8 cellular contexts compared by ENCODE assay signal in genomic region chr12:1634590-1635191, GRCh38. TPM values are rescaled to one million over a fixed set of nuclear protein-coding genes. Genes with fewer than 3 reads are reported as not detected.
A peak's percentile ranks its signal among the peaks of the same experiment; 100 is the strongest.
DNase-seq lines count a peak whose midpoint lies in the region; ATAC-seq and TF ChIP-seq lines count a peak whose summit lies in the region.

No MANE protein-coding gene starts in this region.

- H3K9me3 ChIP-seq in HEK293 (ENCODE audit: control insufficient read depth, insufficient read depth, low read depth, low read length) = no peaks in the 10 kb centered on the region
- no peaks in the 10 kb centered on the region for H3K9me3 ChIP-seq in NT2/D1 (ENCODE audit: insufficient read depth, low read length)
- H3K9me3 ChIP-seq in esophagus muscularis mucosa = no peaks in the 10 kb centered on the region
- no peaks in the 10 kb centered on the region for H3K9me3 ChIP-seq in naive thymus-derived CD4-positive, alpha-beta T cell (ENCODE audit: control insufficient read depth in 2 of 3, low read length in 3 of 3)
- H3K9me3 ChIP-seq in stomach = no peaks in the 10 kb centered on the region

- peaks cover 16 to 23% of the 10 kb centered on the region in 2 donors for H3K36me3 Mint-ChIP-seq in CD14-positive monocyte
- no peaks in the 10 kb centered on the region for H3K36me3 Mint-ChIP-seq in naive thymus-derived CD4-positive, alpha-beta T cell

- intact Hi-C loops in CD14-positive monocyte (cut with micrococcal nuclease) = no loop called here
- intact Hi-C loops in esophagus muscularis mucosa (cut with DNase I) = no loop called here
- intact Hi-C loops in naive thymus-derived CD4-positive, alpha-beta T cell (cut with micrococcal nuclease) = loop anchor here (1.0 to 5.0 kb wide), 4 partner anchors 18 to 308 kb away; no protein-coding TSS in a partner anchor
- intact Hi-C loops in stomach (cut with DNase I; ENCODE audit: low total_unique reads) = loop anchor here (10.0 kb wide), 1 partner anchor 300 kb away; no protein-coding TSS in a partner anchor

- H3K36me3 ChIP-seq in HEK293 (ENCODE audit: control insufficient read depth in 2 of 2, insufficient read depth in 1 of 2, low read length in 2 of 2) (peaks cover 0 to 16% of the 10 kb centered on the region in 2 experiments; a peak in 2 of 3 replicates), NT2/D1 (ENCODE audit: insufficient read depth, insufficient read length, low read length) (peaks cover 58% of the 10 kb centered on the region), esophagus muscularis mucosa (peaks cover 0 to 11% (median 5%) of the 10 kb centered on the region in 4 donors), stomach (peaks cover 0 to 4% (median under 1%) of the 10 kb centered on the region in 4 donors)
- no peaks in the 10 kb centered on the region for H3K36me3 ChIP-seq in naive thymus-derived CD4-positive, alpha-beta T cell (ENCODE audit: control insufficient read depth in 2 of 3, insufficient read depth in 3 of 3, low read length in 3 of 3)

- TF ChIP-seq EP300 in esophagus muscularis mucosa (IDR thresholded peaks at IDR 0.05) = no peak
- no peak for TF ChIP-seq EP300 in stomach (IDR thresholded peaks at IDR 0.05)

- H3K27me3 Mint-ChIP-seq in CD14-positive monocyte (ENCODE audit: low read depth in 3 of 3) = peaks cover 24 to 26% (median 25%) of the 10 kb centered on the region in 3 donors
- H3K27me3 Mint-ChIP-seq in naive thymus-derived CD4-positive, alpha-beta T cell = peaks cover 28 to 61% (median 33%) of the 10 kb centered on the region in 5 donors

- CTCF ChIA-PET in HEK293 (lab: Yijun Ruan, JAX) = interaction anchor here (0.5 to 3.1 kb wide), 35 partner anchors 8 to 1060 kb away, joined by 3 to 40 read pairs (median 4); no protein-coding TSS in a partner anchor
- CTCF ChIA-PET in naive thymus-derived CD4-positive, alpha-beta T cell (lab: Charles Lee) = interaction anchor here (0.6 to 3.2 kb wide), 13 partner anchors 9 to 824 kb away, joined by 3 to 38 read pairs (median 4); no protein-coding TSS in a partner anchor

- no peak for TF ChIP-seq POLR2A in esophagus muscularis mucosa (IDR thresholded peaks at IDR 0.05; ENCODE audit: low read depth)
- no peak for TF ChIP-seq POLR2A in stomach (IDR thresholded peaks at IDR 0.05)

- DNase-seq in CD14-positive monocyte (ENCODE audit: low spot score) (peak; percentile 61), NT2/D1 (ENCODE audit: low read depth, low spot score) (peak; percentile 95), activated T-cell treated with anti-CD3 and anti-CD28 coated beads for 4 hours (peak; percentile 53), esophagus muscularis mucosa (ENCODE audit: extremely low spot score) (peak; percentile 94), stomach (peak; percentile 86)
- DNase-seq in naive thymus-derived CD4-positive, alpha-beta T cell = peak; percentile 21 to 59 (median 44)

- H3K27ac ChIP-seq in HEK293 (ENCODE audit: extremely low read depth, low read depth, low read length) = no peak overlapping the region
- H3K27ac ChIP-seq in esophagus muscularis mucosa (replicated peaks in 1 of 4) = peak overlapping the region; percentile 80 to 93 (median 86)
- no peak overlapping the region for H3K27ac ChIP-seq in naive thymus-derived CD4-positive, alpha-beta T cell (ENCODE audit: low read depth, low read length)
- H3K27ac ChIP-seq in stomach = no peak overlapping the region

- peaks cover 69% of the 10 kb centered on the region for H3K4me1 Mint-ChIP-seq in CD14-positive monocyte
- H3K4me1 Mint-ChIP-seq in naive thymus-derived CD4-positive, alpha-beta T cell = peaks cover 0 to 17% (median 13%) of the 10 kb centered on the region in 7 donors

- H3K27me3 ChIP-seq in NT2/D1 (ENCODE audit: insufficient read depth, insufficient read length) (peaks cover 33% of the 10 kb centered on the region), esophagus muscularis mucosa (no peaks in the 10 kb centered on the region), stomach (peaks cover 0 to 33% (median 15%) of the 10 kb centered on the region in 3 donors)
- peaks cover 0 to 4% of the 10 kb centered on the region in 2 donors for H3K27me3 ChIP-seq in naive thymus-derived CD4-positive, alpha-beta T cell (ENCODE audit: control insufficient read depth in 2 of 2, insufficient read depth in 2 of 2, low read length in 2 of 2)

- peaks cover 2 to 10% (median 4%) of the 10 kb centered on the region in 7 donors for H3K9me3 Mint-ChIP-seq in CD14-positive monocyte
- H3K9me3 Mint-ChIP-seq in naive thymus-derived CD4-positive, alpha-beta T cell = peaks cover 0 to 2% (median 0%) of the 10 kb centered on the region in 11 donors

- 32% methylated on average over 15 of the region's 16 CpGs for WGBS in esophagus muscularis mucosa
- 34 to 58% (median 41%) methylated on average over 10 to 16 of the region's 16 CpGs for WGBS in stomach, 5 donors

- TF ChIP-seq CTCF in CD14-positive monocyte (IDR thresholded peaks at IDR 0.05) (peak; percentile 85), HEK293 (tag by site-specific recombination; IDR thresholded peaks at IDR 0.05) (peak; percentile 56), esophagus muscularis mucosa (IDR thresholded peaks at IDR 0.05) (peak; percentile 80 to 87 (median 85)), stomach (IDR thresholded peaks at IDR 0.05) (peak in 5 of 7 experiments; percentile 44 to 73 (median 70))

- peak overlapping the region in 6 of 7 donors; percentile 32 to 85 (median 82) for H3K27ac Mint-ChIP-seq in CD14-positive monocyte
- no peak overlapping the region for H3K27ac Mint-ChIP-seq in naive thymus-derived CD4-positive, alpha-beta T cell

- peak; percentile 71 for ATAC-seq in naive thymus-derived CD4-positive, alpha-beta T cell
- no peak for ATAC-seq in GM18870 (IDR thresholded peaks at IDR 0.05; ENCODE audit: unreplicated experiment)

- H3K4me3 ChIP-seq in HEK293 (ENCODE audit: low read depth, low read length) (no peak overlapping the region), NT2/D1 (ENCODE audit: insufficient read length, low read depth) (no peak overlapping the region), esophagus muscularis mucosa (peak overlapping the region in 1 of 4 donors; percentile 16), stomach (no peak overlapping the region)
- no peak overlapping the region for H3K4me3 ChIP-seq in naive thymus-derived CD4-positive, alpha-beta T cell (ENCODE audit: low read length)

- peak overlapping the region; percentile 6 for H3K9ac ChIP-seq in NT2/D1 (ENCODE audit: insufficient read length, low read depth)

- H3K4me3 Mint-ChIP-seq in CD14-positive monocyte = peak overlapping the region in 1 of 2 donors; percentile 20
- H3K4me3 Mint-ChIP-seq in naive thymus-derived CD4-positive, alpha-beta T cell = no peak overlapping the region

- H3K4me1 ChIP-seq in HEK293 (ENCODE audit: control insufficient read depth, insufficient read depth, low read length) = no peaks in the 10 kb centered on the region; the same call in 1 of the 2 replicates
- H3K4me1 ChIP-seq in NT2/D1 (ENCODE audit: insufficient read depth, insufficient read length) = peaks cover 13% of the 10 kb centered on the region
- H3K4me1 ChIP-seq in esophagus muscularis mucosa = peaks cover 37 to 80% (median 74%) of the 10 kb centered on the region in 4 donors
- peaks cover 0 to 8% of the 10 kb centered on the region in 2 donors for H3K4me1 ChIP-seq in naive thymus-derived CD4-positive, alpha-beta T cell (ENCODE audit: control insufficient read depth in 2 of 2, insufficient read depth in 2 of 2, low read length in 2 of 2)
- H3K4me1 ChIP-seq in stomach = peaks cover 11 to 37% (median 27%) of the 10 kb centered on the region in 4 donors

- POLR2A ChIA-PET in HEK293 (lab: Yijun Ruan, JAX) = interaction anchor here (1.2 to 1.3 kb wide), 2 partner anchors 42 to 56 kb away, joined by 4 read pairs; partner anchors contain the start of gene ADIPOR2
- POLR2A ChIA-PET in naive thymus-derived CD4-positive, alpha-beta T cell (lab: Charles Lee) = interaction anchor here (0.6 kb wide), 1 partner anchor 323 kb away, joined by 4 read pairs; no protein-coding TSS in a partner anchor

TF ChIP-seq in HEK293, 187 proteins besides CTCF, POLR2A, EP300 and RAD21:
- TF ChIP-seq ZNF654 (tag by site-specific recombination; IDR thresholded peaks at IDR 0.05; ENCODE audit: low read depth) (peak; percentile 77), ZSCAN30 (tag by site-specific recombination; IDR thresholded peaks at IDR 0.05) (peak; percentile 34; the same call in 1 of the 2 replicates), ZNF704 (tag by site-specific recombination; IDR thresholded peaks at IDR 0.05) (no peak), ZNF600 (tag by site-specific recombination; IDR thresholded peaks at IDR 0.05) (peak; percentile 89), ZNF660 (tag by site-specific recombination; IDR thresholded peaks at IDR 0.05) (peak; percentile 52; the same call in 1 of the 2 replicates), ZNF768 (tag by site-specific recombination; IDR thresholded peaks at IDR 0.05) (peak; percentile 47; the same call in 1 of the 2 replicates)

RNA-seq across cellular contexts. Expression of gene WNT5B, which starts 5.7 kb away (rescaled TPM):
- polyA plus RNA-seq in CD14-positive monocyte = 1 to 10 TPM; 2.7 to 4.1 TPM
- total RNA-seq in esophagus muscularis mucosa = 100 to 1,000 TPM in 1 of 4 donors, 10 to 100 TPM in 3; 33.5 to 112 (median 53.5) TPM
- under 1 TPM in 3 of 5 experiments, not detected in 2; 0.29 to 0.92 (median 0.37) TPM for total RNA-seq in naive thymus-derived CD4-positive, alpha-beta T cell
- not detected for polyA plus RNA-seq in naive thymus-derived CD4-positive, alpha-beta T cell
- 10 to 100 TPM in 2 of 5 donors, 1 to 10 TPM in 2, under 1 TPM in 1; 0.45 to 22.3 (median 7.8) TPM for total RNA-seq in stomach
- 10 to 100 TPM in 1 of 3 donors, 1 to 10 TPM in 2; 4.3 to 13.6 (median 4.4) TPM for polyA plus RNA-seq in stomach

RNA-seq across cellular contexts. Expression of gene FBXL14, which starts 40.3 kb away (rescaled TPM):
- 1 to 10 TPM; 6.2 to 7.2 TPM for polyA plus RNA-seq in CD14-positive monocyte
- total RNA-seq in esophagus muscularis mucosa = 10 to 100 TPM; 12.0 to 22.6 (median 16.0) TPM
- total RNA-seq in naive thymus-derived CD4-positive, alpha-beta T cell = 10 to 100 TPM; 25.6 to 43.8 (median 28.1) TPM
- polyA plus RNA-seq in naive thymus-derived CD4-positive, alpha-beta T cell = 10 to 100 TPM; 15.1 to 31.8 TPM
- 10 to 100 TPM in 3 of 5 donors, 1 to 10 TPM in 1, not detected in 1; 5.4 to 36.2 (median 22.9) TPM for total RNA-seq in stomach
- 1 to 10 TPM; 2.6 to 7.9 (median 7.2) TPM for polyA plus RNA-seq in stomach

RNA-seq across cellular contexts. Expression of gene ADIPOR2, which starts 56.2 kb away (rescaled TPM):
- polyA plus RNA-seq in CD14-positive monocyte (1 to 10 TPM; 3.9 to 6.2 TPM), stomach (10 to 100 TPM; 22.4 to 41.4 (median 24.4) TPM)
- total RNA-seq in esophagus muscularis mucosa (10 to 100 TPM; 28.2 to 37.4 (median 34.1) TPM), stomach (100 to 1,000 TPM in 1 of 5 donors, 10 to 100 TPM in 3, 1 to 10 TPM in 1; 2.9 to 185 (median 29.5) TPM)
- total RNA-seq in naive thymus-derived CD4-positive, alpha-beta T cell = 10 to 100 TPM; 19.8 to 51.4 (median 36.4) TPM
- 1 to 10 TPM; 2.2 to 3.3 TPM for polyA plus RNA-seq in naive thymus-derived CD4-positive, alpha-beta T cell

Comparison
In these comparisons a context has a peak if more than half of its experiments do, and no peak if none do; other contexts are left out.
1. DNase-seq: peak in every context shown above with its lines; median percentile 95 in NT2/D1; 94 in esophagus muscularis mucosa; 86 in stomach; 61 in CD14-positive monocyte; 53 in activated T-cell treated with anti-CD3 and anti-CD28 coated beads for 4 hours; 44 in naive thymus-derived CD4-positive, alpha-beta T cell.
2. H3K27ac Mint-ChIP-seq: peak in CD14-positive monocyte (6 of 7); none in naive thymus-derived CD4-positive, alpha-beta T cell (0 of 9).
3. H3K27ac ChIP-seq: peak in esophagus muscularis mucosa (4 of 4); none in HEK293 (single experiment), naive thymus-derived CD4-positive, alpha-beta T cell (single experiment) and stomach (0 of 5).
4. intact Hi-C loops: an anchor here in naive thymus-derived CD4-positive, alpha-beta T cell (1.0 to 5.0 kb wide) and stomach (10.0 kb wide); none called in CD14-positive monocyte and esophagus muscularis mucosa.
5. Peak in every context shown above with its lines, with median percentiles within 50 percentile points of each other: CTCF ChIP-seq.